Comparison of ENCODE assay signal across 12 cellular contexts in genomic region chr4:89898304-89898716, GRCh38. TPM values are rescaled to one million over a fixed set of nuclear protein-coding genes. Genes with fewer than 3 reads are reported as not detected.
A peak's percentile ranks its signal among the peaks of the same experiment; 100 is the strongest.
DNase-seq lines count a peak whose midpoint lies in the region; ATAC-seq, FAIRE-seq and TF ChIP-seq lines count a peak whose summit lies in the region.
"Had no signal": no experiment of that assay in that cellular context is flagged by ENCODE, and none has a peak within 500 bp of the region (broad histone marks: within the 10 kb centered on the region; RNA-seq: fewer than 3 reads in every experiment).

No MANE protein-coding gene starts in this region.

- H3K27me3 Mint-ChIP-seq in activated CD4-positive, alpha-beta T cell treated with anti-CD3 and anti-CD28 coated beads for 36 hours: no peaks in the 10 kb centered on the region
- peaks cover 2% of the 10 kb centered on the region for H3K27me3 Mint-ChIP-seq in activated CD4-positive, alpha-beta T cell treated with anti-CD3 and anti-CD28 coated beads, Interleukin-2, amount 10 ng/mL, durations not matched to agents 24 days and 14 days
- no peaks in the 10 kb centered on the region for H3K27me3 Mint-ChIP-seq in GM23338 (ENCODE audit: insufficient read depth, low read depth, poor library complexity)

- H3K4me1 Mint-ChIP-seq in activated CD4-positive, alpha-beta T cell treated with anti-CD3 and anti-CD28 coated beads for 36 hours: peaks cover 21% of the 10 kb centered on the region
- H3K4me1 Mint-ChIP-seq in activated CD4-positive, alpha-beta T cell treated with anti-CD3 and anti-CD28 coated beads, Interleukin-2, amount 10 ng/mL, durations not matched to agents 24 days and 14 days: peaks cover 10% of the 10 kb centered on the region
- H3K4me1 Mint-ChIP-seq in GM23338: peaks cover 3% of the 10 kb centered on the region; the same call in 2 of the 3 replicates

- H3K9me3 ChIP-seq in pancreas: no peaks in the 10 kb centered on the region
- H3K9me3 ChIP-seq: A549 had no signal

- CTCF ChIA-PET in activated CD4-positive, alpha-beta T cell treated with anti-CD3 and anti-CD28 coated beads for 36 hours (lab: Charles Lee): interaction anchor here (0.6 kb wide), 1 partner anchor 74 kb away, joined by 3 read pairs; no protein-coding TSS in a partner anchor

- H4K20me1 ChIP-seq in GM23338 (replicated peaks; ENCODE audit: insufficient read depth): no peaks in the 10 kb centered on the region

- H3K79me2 ChIP-seq in GM23338 (replicated peaks; ENCODE audit: insufficient read depth): no peaks in the 10 kb centered on the region

- no peak overlapping the region for H3K4me2 ChIP-seq in GM23338
- H3K4me2 ChIP-seq: A549 had no signal

- peak overlapping the region; percentile 57 for H2AFZ ChIP-seq in GM23338

- peak; percentile 28 for ATAC-seq in activated CD4-positive, alpha-beta T cell treated with anti-CD3 and anti-CD28 coated beads for 36 hours
- ATAC-seq in GM23338 (peak; percentile 23; the same call in 2 of the 3 replicates), pancreas (peak; percentile 64 to 86 (median 76))
- ATAC-seq: A549; activated CD8-positive, alpha-beta T cell treated with anti-CD3 and anti-CD28 coated beads, Interleukin-2, amount 10 ng/mL, durations not matched to agents 7 days and 5 days had no signal

- H3K36me3 ChIP-seq in GM23338 (ENCODE audit: insufficient read depth) (no peaks in the 10 kb centered on the region), pancreas (no peaks in the 10 kb centered on the region)

- TF ChIP-seq CTCF in GM23338 (conservative IDR thresholded peaks at IDR 0.05; ENCODE audit: low read depth in 2 of 2): no peak
- TF ChIP-seq CTCF in pancreas (IDR thresholded peaks at IDR 0.05): no peak
- TF ChIP-seq CTCF in GM20000 (IDR thresholded peaks at IDR 0.05; ENCODE audit: extremely low read depth, missing control alignments): no peak

- no peaks in the 10 kb centered on the region for H3F3A ChIP-seq in GM23338 (replicated peaks; ENCODE audit: low read depth)

- H3K27me3 ChIP-seq in GM23338 (ENCODE audit: insufficient read depth) (no peaks in the 10 kb centered on the region), pancreas (no peaks in the 10 kb centered on the region)

- H3K27ac ChIP-seq in GM23338 (ENCODE audit: low read depth) (no peak overlapping the region), pancreas (no peak overlapping the region)
- H3K27ac ChIP-seq: A549 had no signal

- no peaks in the 10 kb centered on the region for H3K36me3 Mint-ChIP-seq in activated CD4-positive, alpha-beta T cell treated with anti-CD3 and anti-CD28 coated beads for 36 hours (ENCODE audit: low read depth)
- H3K36me3 Mint-ChIP-seq in activated CD4-positive, alpha-beta T cell treated with anti-CD3 and anti-CD28 coated beads, Interleukin-2, amount 10 ng/mL, durations not matched to agents 24 days and 14 days (ENCODE audit: low read depth): no peaks in the 10 kb centered on the region
- no peaks in the 10 kb centered on the region for H3K36me3 Mint-ChIP-seq in GM23338 (ENCODE audit: low read depth)

- no peak for FAIRE-seq in pancreas (lab: Jason Lieb, UNC)
- FAIRE-seq: A549 had no signal

- H3K4me3 ChIP-seq in GM23338: no peak overlapping the region
- no peak overlapping the region for H3K4me3 ChIP-seq in pancreas
- H3K4me3 ChIP-seq: A549 had no signal

- no peak for DNase-seq in activated CD4-positive, alpha-beta T cell treated with anti-CD3 and anti-CD28 coated beads for 36 hours
- no peak for DNase-seq in activated CD4-positive, alpha-beta T cell treated with anti-CD3 and anti-CD28 coated beads, Interleukin-2, amount 10 ng/mL, durations not matched to agents 24 days and 14 days
- DNase-seq in GM23338 (ENCODE audit: low spot score) (peak; percentile 8), NCI-H226 (peak; percentile 39), pancreas (peak in 2 of 6 donors; percentile 3 to 8), NCI-H524 treated with DMSO at 0.1 percent for 48 hours (lab: John Stamatoyannopoulos, UW) (no peak), GM20000 (ENCODE audit: low spot score) (no peak)
- DNase-seq in stimulated activated CD8-positive, alpha-beta memory T cell treated with anti-CD3 and anti-CD28 coated beads, Interleukin-4, amount 100 ng/mL, for 48 hours: no peak
- DNase-seq: activated CD8-positive, alpha-beta T cell treated with anti-CD3 and anti-CD28 coated beads, Interleukin-2, amount 10 ng/mL, durations not matched to agents 7 days and 5 days; kidney glomerular epithelial cell; NCI-H1048 had no signal

- H3K27ac Mint-ChIP-seq in activated CD4-positive, alpha-beta T cell treated with anti-CD3 and anti-CD28 coated beads for 36 hours: no peak overlapping the region
- no peak overlapping the region for H3K27ac Mint-ChIP-seq in activated CD4-positive, alpha-beta T cell treated with anti-CD3 and anti-CD28 coated beads, Interleukin-2, amount 10 ng/mL, durations not matched to agents 24 days and 14 days
- no peak overlapping the region for H3K27ac Mint-ChIP-seq in GM23338
- H3K27ac Mint-ChIP-seq: activated CD8-positive, alpha-beta T cell treated with anti-CD3 and anti-CD28 coated beads, Interleukin-2, amount 10 ng/mL, durations not matched to agents 7 days and 5 days had no signal

- H3K9me2 ChIP-seq in GM23338 (ENCODE audit: insufficient read depth): no peaks in the 10 kb centered on the region

- H3K4me1 ChIP-seq in GM23338 (ENCODE audit: insufficient read depth) (no peaks in the 10 kb centered on the region), pancreas (peaks cover 0 to 10% (median 0%) of the 10 kb centered on the region in 3 donors)
- H3K4me1 ChIP-seq: A549 had no signal

- intact Hi-C loops in activated CD4-positive, alpha-beta T cell treated with anti-CD3 and anti-CD28 coated beads for 36 hours (cut with DNase I, micrococcal nuclease): loop anchor here in 1 of 2 experiments (10.0 kb wide), 1 partner anchor 414 kb away; no protein-coding TSS in a partner anchor
- intact Hi-C loops in activated CD4-positive, alpha-beta T cell treated with anti-CD3 and anti-CD28 coated beads, Interleukin-2, amount 10 ng/mL, durations not matched to agents 24 days and 14 days (cut with micrococcal nuclease): loop anchor here (5.0 kb wide), 1 partner anchor 61 kb away; the partner anchor contains the start of gene SNCA
- intact Hi-C loops in pancreas (cut with DNase I): no loop called here

- no peaks in the 10 kb centered on the region for H3K9me3 Mint-ChIP-seq in activated CD4-positive, alpha-beta T cell treated with anti-CD3 and anti-CD28 coated beads for 36 hours (ENCODE audit: low read depth)
- H3K9me3 Mint-ChIP-seq in activated CD4-positive, alpha-beta T cell treated with anti-CD3 and anti-CD28 coated beads, Interleukin-2, amount 10 ng/mL, durations not matched to agents 24 days and 14 days: no peaks in the 10 kb centered on the region
- H3K9me3 Mint-ChIP-seq in GM23338: no peaks in the 10 kb centered on the region

- WGBS in pancreas, 2 donors: 28 to 29% methylated on average over 5 of the region's 5 CpGs

- POLR2A ChIA-PET in activated CD4-positive, alpha-beta T cell treated with anti-CD3 and anti-CD28 coated beads for 36 hours (lab: Charles Lee): no interaction called here

- no peak overlapping the region for H3K4me3 Mint-ChIP-seq in activated CD4-positive, alpha-beta T cell treated with anti-CD3 and anti-CD28 coated beads for 36 hours
- H3K4me3 Mint-ChIP-seq in activated CD4-positive, alpha-beta T cell treated with anti-CD3 and anti-CD28 coated beads, Interleukin-2, amount 10 ng/mL, durations not matched to agents 24 days and 14 days: no peak overlapping the region
- no peak overlapping the region for H3K4me3 Mint-ChIP-seq in GM23338
- H3K4me3 Mint-ChIP-seq: activated CD8-positive, alpha-beta T cell treated with anti-CD3 and anti-CD28 coated beads, Interleukin-2, amount 10 ng/mL, durations not matched to agents 7 days and 5 days had no signal

TF ChIP-seq in GM23338, 12 proteins besides CTCF, POLR2A, EP300 and RAD21 (continues in another document):
- TF ChIP-seq, protein P1, sequence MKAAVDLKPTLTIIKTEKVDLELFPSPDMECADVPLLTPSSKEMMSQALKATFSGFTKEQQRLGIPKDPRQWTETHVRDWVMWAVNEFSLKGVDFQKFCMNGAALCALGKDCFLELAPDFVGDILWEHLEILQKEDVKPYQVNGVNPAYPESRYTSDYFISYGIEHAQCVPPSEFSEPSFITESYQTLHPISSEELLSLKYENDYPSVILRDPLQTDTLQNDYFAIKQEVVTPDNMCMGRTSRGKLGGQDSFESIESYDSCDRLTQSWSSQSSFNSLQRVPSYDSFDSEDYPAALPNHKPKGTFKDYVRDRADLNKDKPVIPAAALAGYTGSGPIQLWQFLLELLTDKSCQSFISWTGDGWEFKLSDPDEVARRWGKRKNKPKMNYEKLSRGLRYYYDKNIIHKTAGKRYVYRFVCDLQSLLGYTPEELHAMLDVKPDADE (IDR thresholded peaks at IDR 0.05): no peak
- TF ChIP-seq POLR2AphosphoS5 (IDR thresholded peaks at IDR 0.05; ENCODE audit: low read depth) (no peak), NANOG (IDR thresholded peaks at IDR 0.05; ENCODE audit: borderline replicate concordance) (no peak), ZNF331 (CRISPR knock-in tag; IDR thresholded peaks at IDR 0.05; ENCODE audit: low read depth) (no peak), EZH2 (IDR thresholded peaks at IDR 0.05; ENCODE audit: low read depth, unreplicated experiment) (no peak), ZNF114 (CRISPR knock-in tag; IDR thresholded peaks at IDR 0.05) (no peak), CREB1 (CRISPR knock-in tag; IDR thresholded peaks at IDR 0.05; ENCODE audit: low read depth) (no peak), JUNB (IDR thresholded peaks at IDR 0.05; ENCODE audit: unreplicated experiment) (no peak), STAT1 (IDR thresholded peaks at IDR 0.05; ENCODE audit: unreplicated experiment) (no peak)

RNA-seq across cellular contexts. Expression of gene MMRN1, which starts 3.7 kb away (rescaled TPM):
- total RNA-seq in activated CD4-positive, alpha-beta T cell treated with anti-CD3 and anti-CD28 coated beads for 36 hours: under 1 TPM; 0.04 to 0.11 TPM
- total RNA-seq in activated CD4-positive, alpha-beta T cell treated with anti-CD3 and anti-CD28 coated beads, Interleukin-2, amount 10 ng/mL, durations not matched to agents 24 days and 14 days: not detected in 2 replicates
- total RNA-seq in GM23338 (2014; rRNA removed; shearing (Covaris generic)): not detected in 2 replicates
- polyA plus RNA-seq in GM23338 (2016; fragmentation: Nextera tagmentation; extraction: Ambion mirVana) (not detected in 2 replicates), pancreas (1 to 10 TPM; 2.7 to 7.1 TPM)
- total RNA-seq in pancreas: 1 to 10 TPM in 4 of 6 donors, under 1 TPM in 2; 0.56 to 5.4 (median 2.9) TPM
- polyA plus RNA-seq: A549 had no signal

Comparison
In these comparisons a context has a peak if more than half of its experiments do, and no peak if none do; other contexts are left out.
1. ATAC-seq: peak in every context shown above with its lines; median percentile 76 in pancreas; 28 in activated CD4-positive, alpha-beta T cell treated with anti-CD3 and anti-CD28 coated beads for 36 hours; 23 in GM23338.
2. DNase-seq: peak in GM23338 (single experiment) and NCI-H226 (single experiment); none in activated CD4-positive, alpha-beta T cell treated with anti-CD3 and anti-CD28 coated beads for 36 hours (single experiment), activated CD4-positive, alpha-beta T cell treated with anti-CD3 and anti-CD28 coated beads, Interleukin-2, amount 10 ng/mL, durations not matched to agents 24 days and 14 days (single experiment), stimulated activated CD8-positive, alpha-beta memory T cell treated with anti-CD3 and anti-CD28 coated beads, Interleukin-4, amount 100 ng/mL, for 48 hours (single experiment), NCI-H524 treated with DMSO at 0.1 percent for 48 hours (single experiment) and GM20000 (single experiment).